ENCODE assay signal across 1 cellular context in the genomic region with DNA sequence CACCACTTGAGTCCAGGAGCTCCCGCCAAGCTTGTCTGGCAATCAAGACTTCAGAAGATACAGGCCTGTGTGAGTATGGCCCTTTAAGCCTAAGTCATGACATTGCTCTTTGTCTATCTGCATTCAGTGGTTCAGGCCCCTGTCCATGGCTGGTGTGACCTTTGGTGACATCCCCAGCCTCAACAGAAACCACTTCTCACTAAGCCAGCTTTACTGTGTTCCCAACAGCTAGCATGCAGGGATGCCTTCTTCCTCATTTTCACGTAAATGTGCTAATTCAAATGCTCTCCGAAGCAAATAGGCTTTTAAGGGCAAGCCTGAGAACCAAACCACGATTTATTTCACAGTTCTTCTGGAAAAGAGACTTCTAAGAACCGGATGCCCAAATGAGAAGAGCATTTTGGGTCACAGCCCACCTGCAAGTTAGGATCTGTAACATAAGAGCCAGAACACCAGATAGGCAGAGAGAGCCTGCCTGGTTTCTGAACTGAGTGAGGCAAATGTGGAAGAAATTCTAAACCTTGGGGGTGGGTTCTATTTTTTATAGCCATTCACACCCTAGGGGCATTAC.
TF ChIP-seq lines count a peak whose summit lies in the region.

No MANE protein-coding gene starts in this region.

TF ChIP-seq in HepG2, 621 proteins besides CTCF, POLR2A, EP300 and RAD21 (continued from another document):
- TF ChIP-seq, protein P1, sequence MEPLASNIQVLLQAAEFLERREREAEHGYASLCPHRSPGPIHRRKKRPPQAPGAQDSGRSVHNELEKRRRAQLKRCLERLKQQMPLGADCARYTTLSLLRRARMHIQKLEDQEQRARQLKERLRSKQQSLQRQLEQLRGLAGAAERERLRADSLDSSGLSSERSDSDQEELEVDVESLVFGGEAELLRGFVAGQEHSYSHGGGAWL (CRISPR knock-in tag; IDR thresholded peaks at IDR 0.05), result no peak
- TF ChIP-seq, protein P2, sequence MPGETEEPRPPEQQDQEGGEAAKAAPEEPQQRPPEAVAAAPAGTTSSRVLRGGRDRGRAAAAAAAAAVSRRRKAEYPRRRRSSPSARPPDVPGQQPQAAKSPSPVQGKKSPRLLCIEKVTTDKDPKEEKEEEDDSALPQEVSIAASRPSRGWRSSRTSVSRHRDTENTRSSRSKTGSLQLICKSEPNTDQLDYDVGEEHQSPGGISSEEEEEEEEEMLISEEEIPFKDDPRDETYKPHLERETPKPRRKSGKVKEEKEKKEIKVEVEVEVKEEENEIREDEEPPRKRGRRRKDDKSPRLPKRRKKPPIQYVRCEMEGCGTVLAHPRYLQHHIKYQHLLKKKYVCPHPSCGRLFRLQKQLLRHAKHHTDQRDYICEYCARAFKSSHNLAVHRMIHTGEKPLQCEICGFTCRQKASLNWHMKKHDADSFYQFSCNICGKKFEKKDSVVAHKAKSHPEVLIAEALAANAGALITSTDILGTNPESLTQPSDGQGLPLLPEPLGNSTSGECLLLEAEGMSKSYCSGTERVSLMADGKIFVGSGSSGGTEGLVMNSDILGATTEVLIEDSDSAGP (CRISPR knock-in tag; IDR thresholded peaks at IDR 0.05; ENCODE audit: borderline replicate concordance), result no peak
- TF ChIP-seq, protein P3, sequence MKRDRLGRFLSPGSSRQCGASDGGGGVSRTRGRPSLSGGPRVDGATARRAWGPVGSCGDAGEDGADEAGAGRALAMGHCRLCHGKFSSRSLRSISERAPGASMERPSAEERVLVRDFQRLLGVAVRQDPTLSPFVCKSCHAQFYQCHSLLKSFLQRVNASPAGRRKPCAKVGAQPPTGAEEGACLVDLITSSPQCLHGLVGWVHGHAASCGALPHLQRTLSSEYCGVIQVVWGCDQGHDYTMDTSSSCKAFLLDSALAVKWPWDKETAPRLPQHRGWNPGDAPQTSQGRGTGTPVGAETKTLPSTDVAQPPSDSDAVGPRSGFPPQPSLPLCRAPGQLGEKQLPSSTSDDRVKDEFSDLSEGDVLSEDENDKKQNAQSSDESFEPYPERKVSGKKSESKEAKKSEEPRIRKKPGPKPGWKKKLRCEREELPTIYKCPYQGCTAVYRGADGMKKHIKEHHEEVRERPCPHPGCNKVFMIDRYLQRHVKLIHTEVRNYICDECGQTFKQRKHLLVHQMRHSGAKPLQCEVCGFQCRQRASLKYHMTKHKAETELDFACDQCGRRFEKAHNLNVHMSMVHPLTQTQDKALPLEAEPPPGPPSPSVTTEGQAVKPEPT (CRISPR knock-in tag; IDR thresholded peaks at IDR 0.05; ENCODE audit: low read depth), result no peak
- TF ChIP-seq SNRNP70 (IDR thresholded peaks at IDR 0.05; ENCODE audit: low read depth, low read length), result no peak
- TF ChIP-seq MLLT10 (CRISPR knock-in tag; IDR thresholded peaks at IDR 0.05), result no peak
- no peak for TF ChIP-seq POLR2AphosphoS2 (IDR thresholded peaks at IDR 0.05; ENCODE audit: low read depth, low read length)
- no peak for TF ChIP-seq ZNF615 (CRISPR knock-in tag; IDR thresholded peaks at IDR 0.05; ENCODE audit: borderline replicate concordance)
- TF ChIP-seq, protein P4, sequence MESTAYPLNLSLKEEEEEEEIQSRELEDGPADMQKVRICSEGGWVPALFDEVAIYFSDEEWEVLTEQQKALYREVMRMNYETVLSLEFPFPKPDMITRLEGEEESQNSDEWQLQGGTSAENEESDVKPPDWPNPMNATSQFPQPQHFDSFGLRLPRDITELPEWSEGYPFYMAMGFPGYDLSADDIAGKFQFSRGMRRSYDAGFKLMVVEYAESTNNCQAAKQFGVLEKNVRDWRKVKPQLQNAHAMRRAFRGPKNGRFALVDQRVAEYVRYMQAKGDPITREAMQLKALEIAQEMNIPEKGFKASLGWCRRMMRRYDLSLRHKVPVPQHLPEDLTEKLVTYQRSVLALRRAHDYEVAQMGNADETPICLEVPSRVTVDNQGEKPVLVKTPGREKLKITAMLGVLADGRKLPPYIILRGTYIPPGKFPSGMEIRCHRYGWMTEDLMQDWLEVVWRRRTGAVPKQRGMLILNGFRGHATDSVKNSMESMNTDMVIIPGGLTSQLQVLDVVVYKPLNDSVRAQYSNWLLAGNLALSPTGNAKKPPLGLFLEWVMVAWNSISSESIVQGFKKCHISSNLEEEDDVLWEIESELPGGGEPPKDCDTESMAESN (CRISPR knock-in tag; conservative IDR thresholded peaks at IDR 0.05), result no peak
- no peak for TF ChIP-seq XBP1 (CRISPR knock-in tag; IDR thresholded peaks at IDR 0.05)
- TF ChIP-seq SOX5 (CRISPR knock-in tag; IDR thresholded peaks at IDR 0.05; ENCODE audit: borderline replicate concordance), result no peak
- TF ChIP-seq, protein P5, sequence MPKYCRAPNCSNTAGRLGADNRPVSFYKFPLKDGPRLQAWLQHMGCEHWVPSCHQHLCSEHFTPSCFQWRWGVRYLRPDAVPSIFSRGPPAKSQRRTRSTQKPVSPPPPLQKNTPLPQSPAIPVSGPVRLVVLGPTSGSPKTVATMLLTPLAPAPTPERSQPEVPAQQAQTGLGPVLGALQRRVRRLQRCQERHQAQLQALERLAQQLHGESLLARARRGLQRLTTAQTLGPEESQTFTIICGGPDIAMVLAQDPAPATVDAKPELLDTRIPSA (CRISPR knock-in tag; IDR thresholded peaks at IDR 0.05; ENCODE audit: borderline replicate concordance), result no peak
- TF ChIP-seq NRL (CRISPR knock-in tag; IDR thresholded peaks at IDR 0.05; ENCODE audit: borderline replicate concordance), result no peak
- no peak for TF ChIP-seq ZSCAN20 (CRISPR knock-in tag; IDR thresholded peaks at IDR 0.05; ENCODE audit: borderline replicate concordance)
- TF ChIP-seq ZNF138 (CRISPR knock-in tag; IDR thresholded peaks at IDR 0.05; ENCODE audit: low read depth), result no peak
